24 cellular contexts compared by ENCODE assay signal in genomic region chr6:84669945-84670344, GRCh38.
"Had no signal": no experiment of that assay in that cellular context is flagged by ENCODE, and none has a peak within 500 bp of the region (broad histone marks: within the 10 kb centered on the region; RNA-seq: fewer than 3 reads in every experiment).

No MANE protein-coding gene starts in this region.

- H3K4me3 ChIP-seq: coronary artery, dorsolateral prefrontal cortex, heart left ventricle had no signal

- H3K27ac ChIP-seq: brain microvascular endothelial cell, coronary artery, dorsolateral prefrontal cortex, heart left ventricle had no signal

- H3K9me3 ChIP-seq: heart left ventricle had no signal

- DNase-seq: activated CD4-positive, alpha-beta memory T cell treated with anti-CD3 and anti-CD28 coated beads for 36 hours; activated CD4-positive, alpha-beta T cell treated with anti-CD3 and anti-CD28 coated beads for 36 hours; activated CD4-positive, alpha-beta T cell treated with anti-CD3 and anti-CD28 coated beads, Interleukin-2, amount 10 ng/mL, durations not matched to agents 24 days and 14 days; activated CD4-positive, CD25-positive, alpha-beta regulatory T cell; activated CD4-positive, CD25-positive, alpha-beta regulatory T cell treated with anti-CD3 and anti-CD28 coated beads, Interleukin-2, amount 50 U/mL, for 72 hours; activated CD8-positive, alpha-beta memory T cell treated with anti-CD3 and anti-CD28 coated beads, Interleukin-2, amount 10 ng/mL, durations not matched to agents 7 days and 5 days; activated CD8-positive, alpha-beta memory T cell treated with anti-CD3 and anti-CD28 coated beads, Interleukin-2, amount 50 U/mL, for 4 hours; activated CD8-positive, alpha-beta T cell treated with anti-CD3 and anti-CD28 coated beads, Interleukin-2, amount 10 ng/mL, durations not matched to agents 7 days and 5 days; activated gamma-delta T cell treated with Interleukin-2 at 50 U/mL for 16 hours; activated naive CD4-positive, alpha-beta T cell treated with anti-CD3 and anti-CD28 coated beads, Interleukin-2, amount 50 U/mL, for 16 hours; activated naive CD4-positive, alpha-beta T cell treated with Interleukin-2 at 50 U/mL for 16 hours; activated T-cell treated with anti-CD3 and anti-CD28 coated beads, Interleukin-2, amount 50 U/mL, for 24 hours; activated T-cell treated with anti-CD3 and anti-CD28 coated beads, Interleukin-2, amount 50 U/mL, for 72 hours; amniotic stem cell; anterior cingulate cortex; brain microvascular endothelial cell; dorsolateral prefrontal cortex; effector memory CD4-positive, alpha-beta T cell; endodermal cell; foreskin fibroblast; glutamatergic neuron; heart left ventricle; T-helper 2 cell had no signal

- H3K4me1 ChIP-seq: heart left ventricle had no signal

- H3K36me3 ChIP-seq: brain microvascular endothelial cell, heart left ventricle had no signal

- H3K27me3 ChIP-seq: brain microvascular endothelial cell, dorsolateral prefrontal cortex, heart left ventricle had no signal
